ENCODE assay signal across 11 cellular contexts in genomic region chr10:2925631-2926030, GRCh38.
DNase-seq lines count a peak whose midpoint lies in the region; ATAC-seq and TF ChIP-seq lines count a peak whose summit lies in the region.
"Had no signal": no experiment of that assay in that cellular context is flagged by ENCODE, and none has a peak within 500 bp of the region (broad histone marks: within the 10 kb centered on the region; RNA-seq: fewer than 3 reads in every experiment).

No MANE protein-coding gene starts in this region.

- TF ChIP-seq POLR2A in tibial nerve (IDR thresholded peaks at IDR 0.05), result no peak

- intact Hi-C loops in activated naive CD4-positive, alpha-beta T cell treated with anti-CD3 and anti-CD28 coated beads for 36 hours (cut with micrococcal nuclease), result loop anchor here (5.0 kb wide), 1 partner anchor 262 kb away; no protein-coding TSS in a partner anchor

- H3K36me3 ChIP-seq in tibial nerve, result no peaks in the 10 kb centered on the region

- ATAC-seq in activated naive CD4-positive, alpha-beta T cell treated with anti-CD3 and anti-CD28 coated beads, Interleukin-2, amount 50 U/mL, for 72 hours, result no peak
- no peak for ATAC-seq in HG02798 (IDR thresholded peaks at IDR 0.05; ENCODE audit: poor library complexity, unreplicated experiment)
- ATAC-seq: CD8-positive, alpha-beta T cell had no signal

- no peaks in the 10 kb centered on the region for H3K36me3 Mint-ChIP-seq in activated naive CD4-positive, alpha-beta T cell treated with anti-CD3 and anti-CD28 coated beads for 36 hours (ENCODE audit: low read depth)
- H3K36me3 Mint-ChIP-seq in activated naive CD4-positive, alpha-beta T cell treated with anti-CD3 and anti-CD28 coated beads, Interleukin-2, amount 50 U/mL, for 72 hours, result no peaks in the 10 kb centered on the region
- H3K36me3 Mint-ChIP-seq: CD8-positive, alpha-beta T cell had no signal

- no peak for TF ChIP-seq CTCF in tibial nerve (IDR thresholded peaks at IDR 0.05)

- H3K4me3 Mint-ChIP-seq in activated naive CD4-positive, alpha-beta T cell treated with anti-CD3 and anti-CD28 coated beads for 36 hours, result no peak overlapping the region
- H3K4me3 Mint-ChIP-seq: CD8-positive, alpha-beta T cell; central memory CD8-positive, alpha-beta T cell had no signal

- peaks cover 7% of the 10 kb centered on the region for H3K4me1 Mint-ChIP-seq in activated naive CD4-positive, alpha-beta T cell treated with anti-CD3 and anti-CD28 coated beads for 36 hours (ENCODE audit: low read depth)

- WGBS in tibial nerve, 2 donors, result 33 to 43% methylated on average over 7 of the region's 7 CpGs

- H3K4me1 ChIP-seq in tibial nerve, result peaks cover 0 to 5% (median 2%) of the 10 kb centered on the region in 4 donors

- H3K27me3 ChIP-seq in tibial nerve, result no peaks in the 10 kb centered on the region

- CTCF ChIA-PET in activated naive CD4-positive, alpha-beta T cell treated with anti-CD3 and anti-CD28 coated beads for 36 hours (lab: Charles Lee), result interaction anchor here (0.7 to 1.8 kb wide), 3 partner anchors 53 to 119 kb away, joined by 3 to 5 read pairs (median 5); no protein-coding TSS in a partner anchor

- no peak overlapping the region for H3K27ac Mint-ChIP-seq in activated naive CD4-positive, alpha-beta T cell treated with anti-CD3 and anti-CD28 coated beads for 36 hours
- no peak overlapping the region for H3K27ac Mint-ChIP-seq in activated naive CD4-positive, alpha-beta T cell treated with anti-CD3 and anti-CD28 coated beads, Interleukin-2, amount 50 U/mL, for 72 hours
- H3K27ac Mint-ChIP-seq: CD8-positive, alpha-beta T cell had no signal

- no peak overlapping the region for H3K27ac ChIP-seq in tibial nerve

- peak; percentile 12 for DNase-seq in activated naive CD4-positive, alpha-beta T cell treated with anti-CD3 and anti-CD28 coated beads for 36 hours
- no peak for DNase-seq in activated naive CD4-positive, alpha-beta T cell treated with anti-CD3 and anti-CD28 coated beads, Interleukin-2, amount 50 U/mL, for 72 hours (ENCODE audit: low spot score in 2 of 2)
- DNase-seq in SK-MEL-5 (ENCODE audit: low read depth, low spot score), result peak; percentile 58
- DNase-seq in glomerular visceral epithelial cell (ENCODE audit: extremely low spot score), result peak; percentile 81
- peak; percentile 18 to 44 for DNase-seq in tibial nerve (ENCODE audit: low spot score in 2 of 2)
- DNase-seq in stimulated activated CD4-positive, alpha-beta T cell treated with anti-CD3 and anti-CD28 coated beads, Interleukin-15, amount 100 ng/mL, for 24 hours, result no peak
- no peak for DNase-seq in cerebellar nuclear complex (lab: John Stamatoyannopoulos, UW)
- DNase-seq: CD8-positive, alpha-beta T cell; T1000 had no signal

- H3K4me3 ChIP-seq in tibial nerve, result no peak overlapping the region

- peaks cover 25% of the 10 kb centered on the region for H3K27me3 Mint-ChIP-seq in activated naive CD4-positive, alpha-beta T cell treated with anti-CD3 and anti-CD28 coated beads for 36 hours (ENCODE audit: low read depth)

- in situ Hi-C loops in SK-MEL-5 (cut with HindIII; ENCODE audit: low pct_unique_long_range_greater_than_20kb, low sequenced_read_pairs), result no loop called here

- TF ChIP-seq EP300 in tibial nerve (IDR thresholded peaks at IDR 0.05), result no peak

- no peaks in the 10 kb centered on the region for H3K9me3 Mint-ChIP-seq in activated naive CD4-positive, alpha-beta T cell treated with anti-CD3 and anti-CD28 coated beads for 36 hours
- no peaks in the 10 kb centered on the region for H3K9me3 Mint-ChIP-seq in activated naive CD4-positive, alpha-beta T cell treated with anti-CD3 and anti-CD28 coated beads, Interleukin-2, amount 50 U/mL, for 72 hours
- H3K9me3 Mint-ChIP-seq: CD8-positive, alpha-beta T cell; central memory CD8-positive, alpha-beta T cell had no signal

- H3K9me3 ChIP-seq in tibial nerve, result no peaks in the 10 kb centered on the region

Comparison
In these comparisons a context has a peak if more than half of its experiments do, and no peak if none do; other contexts are left out.
1. DNase-seq: peak in activated naive CD4-positive, alpha-beta T cell treated with anti-CD3 and anti-CD28 coated beads for 36 hours (single experiment), SK-MEL-5 (single experiment), glomerular visceral epithelial cell (single experiment) and tibial nerve (2 of 2); none in activated naive CD4-positive, alpha-beta T cell treated with anti-CD3 and anti-CD28 coated beads, Interleukin-2, amount 50 U/mL, for 72 hours (0 of 2), stimulated activated CD4-positive, alpha-beta T cell treated with anti-CD3 and anti-CD28 coated beads, Interleukin-15, amount 100 ng/mL, for 24 hours (single experiment) and cerebellar nuclear complex (0 of 2).